In the genomic region with DNA sequence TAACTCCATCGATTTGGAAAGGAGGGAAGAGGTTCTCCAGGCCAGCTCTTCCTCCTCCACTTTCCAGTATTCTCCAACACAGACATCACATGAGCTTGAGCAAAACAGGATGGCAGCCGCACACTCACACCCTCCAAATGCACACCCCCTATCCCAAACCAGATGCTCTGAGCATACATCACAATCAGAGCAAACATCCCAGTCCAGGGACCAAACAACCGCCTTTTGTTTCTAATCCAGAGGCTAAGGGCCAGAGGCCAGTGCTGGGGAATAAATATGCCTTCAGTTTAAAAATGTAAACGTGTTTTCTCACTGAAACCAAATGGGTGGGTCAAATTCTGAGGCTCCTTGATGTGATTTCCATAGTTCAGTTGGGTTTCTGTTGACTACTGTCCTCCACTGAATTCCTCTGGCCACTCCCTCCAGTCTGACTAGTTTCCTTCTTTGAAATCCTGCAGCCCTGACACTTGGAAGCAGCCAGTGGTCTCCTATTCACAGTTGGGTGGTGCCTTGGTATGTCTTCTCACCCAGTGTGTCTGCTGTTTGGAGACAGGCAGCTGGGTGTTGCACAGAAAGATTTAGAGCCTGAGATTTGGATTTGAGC, we compare ENCODE assay signal across 19 cellular contexts. TPM values are rescaled to one million over a fixed set of nuclear protein-coding genes. Genes with fewer than 3 reads are reported as not detected.
A peak's percentile ranks its signal among the peaks of the same experiment; 100 is the strongest.
DNase-seq lines count a peak whose midpoint lies in the region; ATAC-seq and TF ChIP-seq lines count a peak whose summit lies in the region.
"Had no signal": no experiment of that assay in that cellular context is flagged by ENCODE, and none has a peak within 500 bp of the region (broad histone marks: within the 10 kb centered on the region; RNA-seq: fewer than 3 reads in every experiment).

No MANE protein-coding gene starts in this region.

- H3K9me3 Mint-ChIP-seq in activated T-cell treated with anti-CD3 and anti-CD28 coated beads, Interleukin-2, amount 50 U/mL, for 72 hours: no peaks in the 10 kb centered on the region

- H3K4me2 ChIP-seq in mammary epithelial cell (ENCODE audit: insufficient read depth, low read depth, low read length): no peak overlapping the region

- TF ChIP-seq CTCF in mammary epithelial cell (conservative IDR thresholded peaks at IDR 0.05 in 1 of 2, IDR thresholded peaks at IDR 0.05 in 1 of 2; ENCODE audit: extremely low read depth in 1 of 2, insufficient read depth in 1 of 2, low read depth in 1 of 2, low read length in 2 of 2) (no peak), breast epithelium (IDR thresholded peaks at IDR 0.05) (no peak), heart right ventricle (IDR thresholded peaks at IDR 0.05) (no peak), uterus (IDR thresholded peaks at IDR 0.05) (no peak)

- peak; percentile 19 for DNase-seq in mammary epithelial cell
- no peak for DNase-seq in breast epithelium (ENCODE audit: low spot score in 2 of 2)
- peak in 1 of 2 donors; percentile 45 for DNase-seq in heart right ventricle
- peak; percentile 63 for DNase-seq in occipital lobe (lab: John Stamatoyannopoulos, UW)
- DNase-seq in uterus: peak; percentile 22 to 29
- no peak for DNase-seq in UCSD-AML1 (lab: John Stamatoyannopoulos, UW; ENCODE audit: unreplicated experiment)
- DNase-seq in activated T-cell treated with anti-CD3 and anti-CD28 coated beads, Interleukin-2, amount 50 U/mL, for 72 hours: no peak
- DNase-seq: activated CD8-positive, alpha-beta memory T cell treated with anti-CD3 and anti-CD28 coated beads, Interleukin-2, amount 50 U/mL, for 48 hours; CD4-positive, alpha-beta memory T cell; esophagus squamous epithelium; GDM1; NCI-H1930; NCI-H69; RPMI8226 had no signal

- H3K27ac ChIP-seq in mammary epithelial cell (ENCODE audit: insufficient read depth, low read depth, low read length) (no peak overlapping the region), breast epithelium (peak overlapping the region in 1 of 2 donors; percentile 32), heart right ventricle (peak overlapping the region; percentile 36 to 88 (median 75)), uterus (peak overlapping the region; percentile 50 to 54)
- H3K27ac ChIP-seq: 22Rv1, parathyroid adenoma had no signal

- WGBS in mammary epithelial cell (ENCODE audit: low coverage, missing lambda C conversion rate): 67% methylated on average over 3 of the region's 4 CpGs
- 32 to 42% methylated on average over 4 of the region's 4 CpGs for WGBS in heart right ventricle, 2 donors

- intact Hi-C loops in mammary epithelial cell (cut with micrococcal nuclease) (no loop called here), breast epithelium (cut with DNase I; ENCODE audit: low total_unique reads) (no loop called here), heart right ventricle (cut with DNase I) (loop anchor here in 1 of 10 donors (2.0 kb wide), 1 partner anchor 50 kb away; no protein-coding TSS in a partner anchor), uterus (cut with DNase I; ENCODE audit: low total_unique reads) (no loop called here)

- H3K9me3 ChIP-seq in mammary epithelial cell (replicated peaks; ENCODE audit: insufficient read depth, low read length): no peaks in the 10 kb centered on the region
- peaks cover 4 to 10% of the 10 kb centered on the region in 2 donors for H3K9me3 ChIP-seq in breast epithelium
- peaks cover 0 to 18% (median 0%) of the 10 kb centered on the region in 11 donors for H3K9me3 ChIP-seq in heart right ventricle
- no peaks in the 10 kb centered on the region for H3K9me3 ChIP-seq in uterus
- H3K9me3 ChIP-seq: esophagus squamous epithelium had no signal

- dilution Hi-C loops in mammary epithelial cell (cut with HindIII; ENCODE audit: low sequenced_read_pairs): loop anchor here (5.0 kb wide), 1 partner anchor 45 kb away; no protein-coding TSS in a partner anchor

- no TSS peak for BruUV-seq in mammary epithelial cell (replicated peaks; lab: Mats Ljungman, UMichigan)

- CTCF ChIA-PET in mammary epithelial cell (lab: Charles Lee; ENCODE audit: low non-redundant PET): no interaction called here

- peaks cover 27% of the 10 kb centered on the region for H3K27me3 Mint-ChIP-seq in activated T-cell treated with anti-CD3 and anti-CD28 coated beads, Interleukin-2, amount 50 U/mL, for 72 hours (ENCODE audit: low read depth)

- no peak overlapping the region for H2AFZ ChIP-seq in mammary epithelial cell (ENCODE audit: low read depth, low read length)
- H2AFZ ChIP-seq: parathyroid adenoma had no signal

- H3K4me1 Mint-ChIP-seq in activated T-cell treated with anti-CD3 and anti-CD28 coated beads, Interleukin-2, amount 50 U/mL, for 72 hours (ENCODE audit: low read depth): no peaks in the 10 kb centered on the region
- H3K4me1 Mint-ChIP-seq: CD4-positive, alpha-beta memory T cell had no signal

- H4K20me1 ChIP-seq in mammary epithelial cell (ENCODE audit: insufficient read depth, low read length): no peaks in the 10 kb centered on the region

- in situ Hi-C loops in mammary epithelial cell (cut with MboI; ENCODE audit: low sequenced_read_pairs in 2 of 2): no loop called here

- H3K4me3 Mint-ChIP-seq in activated T-cell treated with anti-CD3 and anti-CD28 coated beads, Interleukin-2, amount 50 U/mL, for 72 hours: no peak overlapping the region
- H3K4me3 Mint-ChIP-seq: CD4-positive, alpha-beta memory T cell; T-helper 1 cell treated with Interleukin-12 subunit alpha and Interleukin-12 subunit beta and Interleukin-4 antibody, amounts not matched to agents 30 μg/mL and 1 μg/mL, for 36 hours had no signal

- ATAC-seq in heart right ventricle: peak; percentile 43 to 95 (median 89)
- no peak for ATAC-seq in activated T-cell treated with anti-CD3 and anti-CD28 coated beads, Interleukin-2, amount 50 U/mL, for 72 hours (replicated peaks in 1 of 2)
- ATAC-seq in GM19328 (IDR thresholded peaks at IDR 0.05; ENCODE audit: unreplicated experiment): no peak

- H3K36me3 ChIP-seq in mammary epithelial cell (ENCODE audit: insufficient read depth, low read length): no peaks in the 10 kb centered on the region
- H3K36me3 ChIP-seq in breast epithelium: no peaks in the 10 kb centered on the region
- no peaks in the 10 kb centered on the region for H3K36me3 ChIP-seq in heart right ventricle
- H3K36me3 ChIP-seq in uterus: no peaks in the 10 kb centered on the region
- H3K36me3 ChIP-seq: esophagus squamous epithelium had no signal

- TF ChIP-seq POLR2A in breast epithelium (IDR thresholded peaks at IDR 0.05): no peak
- TF ChIP-seq POLR2A in uterus (IDR thresholded peaks at IDR 0.05): no peak

- H3K27ac Mint-ChIP-seq in activated T-cell treated with anti-CD3 and anti-CD28 coated beads, Interleukin-2, amount 50 U/mL, for 72 hours: no peak overlapping the region
- H3K27ac Mint-ChIP-seq: CD4-positive, alpha-beta memory T cell; T-helper 1 cell treated with Interleukin-12 subunit alpha and Interleukin-12 subunit beta and Interleukin-4 antibody, amounts not matched to agents 30 μg/mL and 1 μg/mL, for 36 hours had no signal

- no peak overlapping the region for H3K4me3 ChIP-seq in mammary epithelial cell (replicated peaks in 1 of 3; ENCODE audit: insufficient read depth in 1 of 3, low read depth in 2 of 3, low read length in 3 of 3)
- H3K4me3 ChIP-seq in breast epithelium: no peak overlapping the region
- no peak overlapping the region for H3K4me3 ChIP-seq in heart right ventricle
- no peak overlapping the region for H3K4me3 ChIP-seq in uterus
- H3K4me3 ChIP-seq: coronary artery, esophagus squamous epithelium had no signal

- H3K9ac ChIP-seq in mammary epithelial cell (ENCODE audit: insufficient read depth, low read length): no peak overlapping the region
- H3K9ac ChIP-seq: parathyroid adenoma had no signal

- H3K4me1 ChIP-seq in mammary epithelial cell (ENCODE audit: insufficient read depth, low read length) (no peaks in the 10 kb centered on the region), breast epithelium (no peaks in the 10 kb centered on the region), heart right ventricle (peaks cover 5 to 28% (median 24%) of the 10 kb centered on the region in 9 donors), uterus (no peaks in the 10 kb centered on the region)
- H3K4me1 ChIP-seq: esophagus squamous epithelium, parathyroid adenoma had no signal

- H3K79me2 ChIP-seq in mammary epithelial cell (ENCODE audit: insufficient read depth, low read length): no peaks in the 10 kb centered on the region
- H3K79me2 ChIP-seq: parathyroid adenoma had no signal

- H3K27me3 ChIP-seq in mammary epithelial cell (ENCODE audit: insufficient read depth, low read length) (no peaks in the 10 kb centered on the region), breast epithelium (no peaks in the 10 kb centered on the region), heart right ventricle (no peaks in the 10 kb centered on the region), uterus (no peaks in the 10 kb centered on the region)

- peaks cover 0 to 2% of the 10 kb centered on the region in 2 donors for H3K36me3 Mint-ChIP-seq in activated T-cell treated with anti-CD3 and anti-CD28 coated beads, Interleukin-2, amount 50 U/mL, for 72 hours (ENCODE audit: insufficient read depth in 2 of 2)
- H3K36me3 Mint-ChIP-seq: CD4-positive, alpha-beta memory T cell had no signal

RNA-seq across cellular contexts. Expression of gene MFGE8, which starts 19.2 kb away (rescaled TPM):
- total RNA-seq in mammary epithelial cell (100 to 1,000 TPM in 1 of 2 donors, 10 to 100 TPM in 1; 81.4 to 145 TPM), breast epithelium (100 to 1,000 TPM; 226 to 457 (median 311) TPM), heart right ventricle (100 to 1,000 TPM; 359 to 690 (median 511) TPM), occipital lobe (15.9 TPM), uterus (100 to 1,000 TPM; 212 to 664 (median 370) TPM)
- polyA plus RNA-seq in mammary epithelial cell (115 TPM), heart right ventricle (100 to 1,000 TPM; 414 to 528 TPM)
- 109 TPM for polyA minus RNA-seq in mammary epithelial cell
- 10 to 100 TPM; 21.7 to 27.7 TPM for total RNA-seq in activated T-cell treated with anti-CD3 and anti-CD28 coated beads, Interleukin-2, amount 50 U/mL, for 72 hours

RNA-seq across cellular contexts. Expression of gene HAPLN3, which starts 37.0 kb away (rescaled TPM):
- total RNA-seq in mammary epithelial cell (1 to 10 TPM; 1.5 to 3.8 TPM), breast epithelium (10 to 100 TPM in 2 of 3 donors, 1 to 10 TPM in 1; 3.4 to 24.6 (median 11.1) TPM), heart right ventricle (10 to 100 TPM in 1 of 10 donors, 1 to 10 TPM in 9; 1.2 to 25.8 (median 3.7) TPM), occipital lobe (8.7 TPM), uterus (10 to 100 TPM; 17.9 to 34.8 (median 23.1) TPM)
- polyA plus RNA-seq in mammary epithelial cell (4.4 TPM), heart right ventricle (1 to 10 TPM; 3.8 to 7.3 TPM)
- not detected for polyA minus RNA-seq in mammary epithelial cell
- total RNA-seq in activated T-cell treated with anti-CD3 and anti-CD28 coated beads, Interleukin-2, amount 50 U/mL, for 72 hours: 100 to 1,000 TPM in 1 of 2 donors, 10 to 100 TPM in 1; 82.5 to 114 TPM

Comparison
In these comparisons a context has a peak if more than half of its experiments do, and no peak if none do; other contexts are left out.
1. DNase-seq: peak in mammary epithelial cell (single experiment), occipital lobe (single experiment) and uterus (2 of 2); none in breast epithelium (0 of 2), UCSD-AML1 (single experiment) and activated T-cell treated with anti-CD3 and anti-CD28 coated beads, Interleukin-2, amount 50 U/mL, for 72 hours (0 of 2).
2. ATAC-seq: peak in heart right ventricle (8 of 8); none in activated T-cell treated with anti-CD3 and anti-CD28 coated beads, Interleukin-2, amount 50 U/mL, for 72 hours (0 of 2) and GM19328 (single experiment).